In the genomic region with DNA sequence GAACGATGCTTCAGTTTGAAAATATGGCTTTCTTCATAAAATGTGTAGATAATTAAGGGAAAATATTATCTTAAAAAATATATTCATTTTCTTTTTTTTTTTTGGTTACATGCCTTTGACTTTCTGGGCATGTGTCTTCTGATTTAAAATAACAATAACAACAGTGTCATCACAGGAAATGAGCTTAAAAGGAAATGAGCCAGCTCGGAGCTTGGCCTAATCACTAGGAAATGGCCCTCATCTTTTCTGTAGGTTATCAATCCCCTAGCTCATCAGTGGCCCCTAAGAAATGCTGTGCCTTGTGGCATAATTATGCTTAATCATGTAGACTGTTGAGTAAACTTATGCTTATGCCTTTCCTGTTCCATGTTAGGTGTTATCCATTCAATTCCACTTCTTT, we compare ENCODE assay signal across 21 cellular contexts.
"Had no signal": no experiment of that assay in that cellular context is flagged by ENCODE, and none has a peak within 500 bp of the region (broad histone marks: within the 10 kb centered on the region; RNA-seq: fewer than 3 reads in every experiment).

No MANE protein-coding gene starts in this region.

- ATAC-seq: activated CD8-positive, alpha-beta T cell treated with anti-CD3 and anti-CD28 coated beads for 36 hours had no signal

- H3K36me3 ChIP-seq: breast epithelium, MG63, WERI-Rb-1 had no signal

- H3K27ac Mint-ChIP-seq: activated CD8-positive, alpha-beta T cell treated with anti-CD3 and anti-CD28 coated beads for 36 hours; activated naive CD4-positive, alpha-beta T cell treated with anti-CD3 and anti-CD28 coated beads, Interleukin-2, amount 50 U/mL, for 24 hours; T-helper 1 cell treated with Interleukin-12 subunit alpha and Interleukin-12 subunit beta and Interleukin-4 antibody, amounts not matched to agents 30 μg/mL and 1 μg/mL, for 36 hours had no signal

- H3K4me1 ChIP-seq: breast epithelium had no signal

- H3K27me3 Mint-ChIP-seq: activated CD8-positive, alpha-beta T cell treated with anti-CD3 and anti-CD28 coated beads for 36 hours; activated naive CD4-positive, alpha-beta T cell treated with anti-CD3 and anti-CD28 coated beads, Interleukin-2, amount 50 U/mL, for 24 hours had no signal

- H3K4me3 ChIP-seq: breast epithelium, MG63, PC-9 had no signal

- H3K9me3 ChIP-seq: breast epithelium, MG63 had no signal

- H3K4me3 Mint-ChIP-seq: activated CD8-positive, alpha-beta T cell treated with anti-CD3 and anti-CD28 coated beads for 36 hours; activated naive CD4-positive, alpha-beta T cell treated with anti-CD3 and anti-CD28 coated beads, Interleukin-2, amount 50 U/mL, for 24 hours; T-helper 1 cell treated with Interleukin-12 subunit alpha and Interleukin-12 subunit beta and Interleukin-4 antibody, amounts not matched to agents 30 μg/mL and 1 μg/mL, for 36 hours had no signal

- H3K36me3 Mint-ChIP-seq: activated naive CD4-positive, alpha-beta T cell treated with anti-CD3 and anti-CD28 coated beads, Interleukin-2, amount 50 U/mL, for 24 hours had no signal

- H3K27me3 ChIP-seq: breast epithelium, MG63 had no signal

- DNase-seq: activated CD4-positive, alpha-beta T cell treated with anti-CD3 and anti-CD28 coated beads for 4 hours; activated CD8-positive, alpha-beta memory T cell treated with anti-CD3 and anti-CD28 coated beads, Interleukin-2, amount 50 U/mL, for 4 hours; activated CD8-positive, alpha-beta T cell treated with anti-CD3 and anti-CD28 coated beads for 36 hours; activated effector memory CD4-positive, alpha-beta T cell treated with Interleukin-2 at 50 U/mL for 16 hours; activated naive CD4-positive, alpha-beta T cell; aorta; caudate nucleus; MG63; MV-4-11; NCI-H1092 treated with DMSO at 0.1 percent for 48 hours; NCI-H1417 treated with DMSO at 0.1 percent for 48 hours; NCI-H1694; NCI-H2029; NCI-H510A treated with DMSO at 0.1 percent for 48 hours; NCI-H69; PC-9; SHP77 treated with DMSO at 0.1 percent for 48 hours; WERI-Rb-1 had no signal

- H3K9me3 Mint-ChIP-seq: activated CD8-positive, alpha-beta T cell treated with anti-CD3 and anti-CD28 coated beads for 36 hours; activated naive CD4-positive, alpha-beta T cell treated with anti-CD3 and anti-CD28 coated beads, Interleukin-2, amount 50 U/mL, for 24 hours; T-helper 1 cell treated with Interleukin-12 subunit alpha and Interleukin-12 subunit beta and Interleukin-4 antibody, amounts not matched to agents 30 μg/mL and 1 μg/mL, for 36 hours had no signal

- H3K27ac ChIP-seq: breast epithelium, PC-9, WERI-Rb-1 had no signal
